In genomic region chr2:119279666-119280065, GRCh38 we compare ENCODE assay signal across 33 cellular contexts. TPM values are rescaled to one million over a fixed set of nuclear protein-coding genes. Genes with fewer than 3 reads are reported as not detected.
"Had no signal": no experiment of that assay in that cellular context is flagged by ENCODE, and none has a peak within 500 bp of the region (broad histone marks: within the 10 kb centered on the region; RNA-seq: fewer than 3 reads in every experiment).

No MANE protein-coding gene starts in this region.

- H3K4me3 ChIP-seq: PC-9 had no signal

- H3K27ac ChIP-seq: KMS-11, PC-9, RWPE1, VCaP had no signal

- H2AFZ ChIP-seq: PC-9 had no signal

- FAIRE-seq: bronchial epithelial cell, RCC 7860 had no signal

- ATAC-seq: activated CD4-positive, alpha-beta T cell treated with anti-CD3 and anti-CD28 coated beads for 36 hours; activated CD8-positive, alpha-beta T cell treated with anti-CD3 and anti-CD28 coated beads, Interleukin-2, amount 10 ng/mL, durations not matched to agents 7 days and 5 days; activated naive CD8-positive, alpha-beta T cell treated with anti-CD3 and anti-CD28 coated beads, Interleukin-2, amount 50 U/mL, for 24 hours had no signal

- H3K4me2 ChIP-seq: KMS-11, PC-9 had no signal

- DNase-seq: activated CD4-positive, alpha-beta T cell treated with anti-CD3 and anti-CD28 coated beads for 36 hours; activated CD4-positive, alpha-beta T cell treated with anti-CD3 and anti-CD28 coated beads, Interleukin-2, amount 10 ng/mL, durations not matched to agents 7 days and 5 days; activated CD4-positive, alpha-beta T cell treated with anti-CD3 and anti-CD28 coated beads, Interleukin-2, amount 50 U/mL, for 48 hours; activated CD8-positive, alpha-beta memory T cell treated with anti-CD3 and anti-CD28 coated beads, Interleukin-2, amount 50 U/mL, for 48 hours; activated CD8-positive, alpha-beta T cell treated with anti-CD3 and anti-CD28 coated beads, Interleukin-2, amount 10 ng/mL, durations not matched to agents 7 days and 5 days; activated effector memory CD4-positive, alpha-beta T cell treated with Interleukin-2 at 50 U/mL for 16 hours; activated naive CD4-positive, alpha-beta T cell treated with anti-CD3 and anti-CD28 coated beads, Interleukin-2, amount 10 ng/mL, durations not matched to agents 7 days and 5 days; activated naive CD8-positive, alpha-beta T cell treated with anti-CD3 and anti-CD28 coated beads, Interleukin-2, amount 50 U/mL, for 24 hours; activated T-cell treated with anti-CD3 and anti-CD28 coated beads, Interleukin-2, amount 50 U/mL, for 48 hours; anterior cingulate cortex; caudate nucleus; MM.1S; MV-4-11; NCI-H1092; NCI-H1436 treated with DMSO at 0.1 percent for 48 hours; NCI-H1694 treated with DMSO at 0.1 percent for 48 hours; NCI-H2029; NCI-H510A; NCI-H526; NCI-H748 treated with DMSO at 0.1 percent for 48 hours; NK-92 treated with Interleukin-12 subunit alpha and Interleukin-12 subunit beta, amount 100 ng/mL, for 24 hours; PC-9; Right ventricle myocardium superior; SW 1271; T-helper 1 cell; T-helper 2 cell; T-helper 9 cell had no signal

- H3K9ac ChIP-seq: KMS-11 had no signal

RNA-seq across cellular contexts. Expression of gene STEAP3, which starts 56.0 kb away (rescaled TPM):
- total RNA-seq: OCI-LY7 had no signal
